In genomic region chr1:248905662-248905948, GRCh38 we compare ENCODE assay signal across 1 cellular context.
TF ChIP-seq lines count a peak whose summit lies in the region.

No MANE protein-coding gene starts in this region.

TF ChIP-seq in GM12878, 131 proteins besides CTCF, POLR2A, EP300 and RAD21:
- TF ChIP-seq E2F8 (IDR thresholded peaks at IDR 0.05; ENCODE audit: low read depth, partially characterized antibody) (peak; percentile 50), MEF2B (IDR thresholded peaks at IDR 0.05; ENCODE audit: partially characterized antibody, poor library complexity, severe bottlenecking) (no peak), BCL11A (IDR thresholded peaks at IDR 0.05; ENCODE audit: low read depth, low read length) (no peak), SKIL (IDR thresholded peaks at IDR 0.05; ENCODE audit: low read depth, poor library complexity, severe bottlenecking) (no peak), WRNIP1 (IDR thresholded peaks at IDR 0.05; ENCODE audit: borderline replicate concordance, low read depth, low read length) (no peak), MEF2A (IDR thresholded peaks at IDR 0.05; ENCODE audit: insufficient read depth, low read depth, low read length) (no peak), SP1 (IDR thresholded peaks at IDR 0.05; ENCODE audit: low read depth, low read length) (no peak), MTA3 (IDR thresholded peaks at IDR 0.05; ENCODE audit: borderline replicate concordance, low read length) (no peak), GATAD2B (conservative IDR thresholded peaks at IDR 0.05; ENCODE audit: low read depth) (no peak), SMAD5 (IDR thresholded peaks at IDR 0.05; ENCODE audit: low read depth) (no peak), STAT1 (conservative IDR thresholded peaks at IDR 0.05) (no peak)
- TF ChIP-seq, protein P1, sequence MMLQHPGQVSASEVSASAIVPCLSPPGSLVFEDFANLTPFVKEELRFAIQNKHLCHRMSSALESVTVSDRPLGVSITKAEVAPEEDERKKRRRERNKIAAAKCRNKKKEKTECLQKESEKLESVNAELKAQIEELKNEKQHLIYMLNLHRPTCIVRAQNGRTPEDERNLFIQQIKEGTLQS (IDR thresholded peaks at IDR 0.05; ENCODE audit: borderline replicate concordance, extremely low read depth, low read depth, low read length), result no peak
- TF ChIP-seq, protein P2, sequence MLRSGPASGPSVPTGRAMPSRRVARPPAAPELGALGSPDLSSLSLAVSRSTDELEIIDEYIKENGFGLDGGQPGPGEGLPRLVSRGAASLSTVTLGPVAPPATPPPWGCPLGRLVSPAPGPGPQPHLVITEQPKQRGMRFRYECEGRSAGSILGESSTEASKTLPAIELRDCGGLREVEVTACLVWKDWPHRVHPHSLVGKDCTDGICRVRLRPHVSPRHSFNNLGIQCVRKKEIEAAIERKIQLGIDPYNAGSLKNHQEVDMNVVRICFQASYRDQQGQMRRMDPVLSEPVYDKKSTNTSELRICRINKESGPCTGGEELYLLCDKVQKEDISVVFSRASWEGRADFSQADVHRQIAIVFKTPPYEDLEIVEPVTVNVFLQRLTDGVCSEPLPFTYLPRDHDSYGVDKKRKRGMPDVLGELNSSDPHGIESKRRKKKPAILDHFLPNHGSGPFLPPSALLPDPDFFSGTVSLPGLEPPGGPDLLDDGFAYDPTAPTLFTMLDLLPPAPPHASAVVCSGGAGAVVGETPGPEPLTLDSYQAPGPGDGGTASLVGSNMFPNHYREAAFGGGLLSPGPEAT (IDR thresholded peaks at IDR 0.05; ENCODE audit: low read depth), result 0 out of 2 replicates have a peak, but pooled peaks have one; percentile 35
- TF ChIP-seq, protein P3, sequence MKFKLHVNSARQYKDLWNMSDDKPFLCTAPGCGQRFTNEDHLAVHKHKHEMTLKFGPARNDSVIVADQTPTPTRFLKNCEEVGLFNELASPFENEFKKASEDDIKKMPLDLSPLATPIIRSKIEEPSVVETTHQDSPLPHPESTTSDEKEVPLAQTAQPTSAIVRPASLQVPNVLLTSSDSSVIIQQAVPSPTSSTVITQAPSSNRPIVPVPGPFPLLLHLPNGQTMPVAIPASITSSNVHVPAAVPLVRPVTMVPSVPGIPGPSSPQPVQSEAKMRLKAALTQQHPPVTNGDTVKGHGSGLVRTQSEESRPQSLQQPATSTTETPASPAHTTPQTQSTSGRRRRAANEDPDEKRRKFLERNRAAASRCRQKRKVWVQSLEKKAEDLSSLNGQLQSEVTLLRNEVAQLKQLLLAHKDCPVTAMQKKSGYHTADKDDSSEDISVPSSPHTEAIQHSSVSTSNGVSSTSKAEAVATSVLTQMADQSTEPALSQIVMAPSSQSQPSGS (IDR thresholded peaks at IDR 0.05; ENCODE audit: low read length), result no peak
